In genomic region chr1:229341811-229342304, GRCh38 we compare ENCODE assay signal across 8 cellular contexts. TPM values are rescaled to one million over a fixed set of nuclear protein-coding genes. Genes with fewer than 3 reads are reported as not detected.
A peak's percentile ranks its signal among the peaks of the same experiment; 100 is the strongest.
DNase-seq lines count a peak whose midpoint lies in the region; ATAC-seq, FAIRE-seq and TF ChIP-seq lines count a peak whose summit lies in the region.

No MANE protein-coding gene starts in this region.

- H4K20me1 ChIP-seq in keratinocyte (ENCODE audit: control insufficient read depth, extremely low read depth, insufficient read depth, low read length): no peaks in the 10 kb centered on the region

- TF ChIP-seq POLR2A in A549 (IDR thresholded peaks at IDR 0.05; ENCODE audit: low read length) (no peak), erythroblast (IDR thresholded peaks at IDR 0.05; ENCODE audit: low read length) (no peak)

- H3K27ac ChIP-seq in A549: peak overlapping the region; percentile 88 to 93
- H3K27ac ChIP-seq in keratinocyte (ENCODE audit: control insufficient read depth, insufficient read depth, low read length): peak overlapping the region; percentile 66

- peaks cover 54% of the 10 kb centered on the region for H3K4me1 Mint-ChIP-seq in stimulated activated naive CD8-positive, alpha-beta T cell treated with anti-CD3 and anti-CD28 coated beads, Interleukin-15, amount 100 ng/mL, for 72 hours

- no peak for TF ChIP-seq RAD21 in A549 (conservative IDR thresholded peaks at IDR 0.05 in 1 of 2, IDR thresholded peaks at IDR 0.05 in 1 of 2)

- peaks cover 3% of the 10 kb centered on the region for H3K27me3 ChIP-seq in keratinocyte (ENCODE audit: control insufficient read depth, extremely low read depth, insufficient read depth, low read length)

- H3K9ac ChIP-seq in keratinocyte (ENCODE audit: control insufficient read depth, extremely low read depth, insufficient read depth, low read length): peak overlapping the region; percentile 80

- DNase-seq in A549 (ENCODE audit: low read depth in 1 of 2, low spot score in 1 of 2) (peak in 1 of 2 experiments; percentile 50), NCI-H2227 treated with DMSO at 0.1 percent for 48 hours (lab: John Stamatoyannopoulos, UW) (peak; percentile 37), astrocyte of the spinal cord (ENCODE audit: low read depth, low spot score) (peak; percentile 4), keratinocyte (ENCODE audit: low read depth, low spot score) (no peak), erythroblast (lab: John Stamatoyannopoulos, UW) (no peak)
- DNase-seq in stimulated activated naive CD8-positive, alpha-beta T cell treated with anti-CD3 and anti-CD28 coated beads, Interleukin-15, amount 100 ng/mL, for 72 hours: no peak

- H3K4me3 Mint-ChIP-seq in stimulated activated naive CD8-positive, alpha-beta T cell treated with anti-CD3 and anti-CD28 coated beads, Interleukin-15, amount 100 ng/mL, for 72 hours: peak overlapping the region; percentile 90 to 98

- peaks cover 25% of the 10 kb centered on the region for H3K27me3 Mint-ChIP-seq in stimulated activated naive CD8-positive, alpha-beta T cell treated with anti-CD3 and anti-CD28 coated beads, Interleukin-15, amount 100 ng/mL, for 72 hours

- H3K27ac Mint-ChIP-seq in stimulated activated naive CD8-positive, alpha-beta T cell treated with anti-CD3 and anti-CD28 coated beads, Interleukin-15, amount 100 ng/mL, for 72 hours: peak overlapping the region; percentile 85 to 90

- H2AFZ ChIP-seq in keratinocyte (ENCODE audit: control insufficient read depth, low read length): peak overlapping the region; percentile 92

- under 1% methylated on average over 19 of the region's 54 CpGs for WGBS in A549 (ENCODE audit: missing lambda C conversion rate)

- no peak for TF ChIP-seq CTCF in A549 (IDR thresholded peaks at IDR 0.05)
- TF ChIP-seq CTCF in astrocyte of the spinal cord (IDR thresholded peaks at IDR 0.05; ENCODE audit: low read depth, low read length): no peak
- no peak for TF ChIP-seq CTCF in keratinocyte (optimal IDR thresholded peaks at IDR 0.05 in 1 of 3, IDR thresholded peaks at IDR 0.05 in 1 of 3, conservative IDR thresholded peaks at IDR 0.05 in 1 of 3; ENCODE audit: extremely low read depth in 1 of 3, insufficient read depth in 2 of 3, low read length in 3 of 3)

- H3K9me3 Mint-ChIP-seq in stimulated activated naive CD8-positive, alpha-beta T cell treated with anti-CD3 and anti-CD28 coated beads, Interleukin-15, amount 100 ng/mL, for 72 hours: peaks cover 6 to 8% of the 10 kb centered on the region in 2 donors

- CTCF ChIA-PET in A549 (lab: Yijun Ruan, JAX): interaction anchor here (0.9 kb wide), 1 partner anchor 111 kb away, joined by 3 read pairs; no protein-coding TSS in a partner anchor

- H3K4me3 ChIP-seq in A549 (peak overlapping the region; percentile 91), astrocyte of the spinal cord (ENCODE audit: low read depth, low read length) (peak overlapping the region; percentile 64), keratinocyte (ENCODE audit: control insufficient read depth in 2 of 3, extremely low read depth in 1 of 3, insufficient read depth in 2 of 3, low read depth in 1 of 3, low read length in 3 of 3) (peak overlapping the region; percentile 81 to 93 (median 85))

- no peaks in the 10 kb centered on the region for H3K9me3 ChIP-seq in A549
- H3K9me3 ChIP-seq in keratinocyte (ENCODE audit: control insufficient read depth, low read depth, low read length): no peaks in the 10 kb centered on the region

- peaks cover 23% of the 10 kb centered on the region for H3K79me2 ChIP-seq in keratinocyte (ENCODE audit: control insufficient read depth, insufficient read depth, low read length)

- FAIRE-seq in A549 (lab: Jason Lieb, UNC): no peak
- no peak for FAIRE-seq in keratinocyte (lab: Jason Lieb, UNC)

- TF ChIP-seq EP300 in A549 (IDR thresholded peaks at IDR 0.05): no peak

- dilution Hi-C loops in keratinocyte (cut with MboI; ENCODE audit: extremely low pct_ligation_motif_present, low sequenced_read_pairs): loop anchor here (10.0 kb wide), 1 partner anchor 103 kb away; no protein-coding TSS in a partner anchor

- POLR2A ChIA-PET in A549 (lab: Yijun Ruan, JAX): no interaction called here

- H3K9me1 ChIP-seq in keratinocyte (ENCODE audit: control insufficient read depth, extremely low read depth, insufficient read depth, low read length): peaks cover 2% of the 10 kb centered on the region

- H3K4me2 ChIP-seq in A549: peak overlapping the region; percentile 86
- H3K4me2 ChIP-seq in keratinocyte (ENCODE audit: control insufficient read depth, extremely low read depth, insufficient read depth, low read depth, low read length): peak overlapping the region; percentile 90

- ATAC-seq in A549 (peak; percentile 57 to 70), GM18511 (IDR thresholded peaks at IDR 0.05; ENCODE audit: unreplicated experiment) (peak; percentile 34), HG02981 (IDR thresholded peaks at IDR 0.05; ENCODE audit: unreplicated experiment) (peak; percentile 28)
- ATAC-seq in stimulated activated naive CD8-positive, alpha-beta T cell treated with anti-CD3 and anti-CD28 coated beads, Interleukin-15, amount 100 ng/mL, for 72 hours: peak; percentile 59

- H3K4me1 ChIP-seq in A549 (0 out of 3 replicates have a peak, but pooled peaks cover 8% of the 10 kb centered on the region), keratinocyte (ENCODE audit: control insufficient read depth, extremely low read depth, insufficient read depth, low read length) (peaks cover 3% of the 10 kb centered on the region)

- no peaks in the 10 kb centered on the region for H3K36me3 ChIP-seq in keratinocyte (ENCODE audit: control insufficient read depth in 2 of 2, extremely low read depth in 1 of 2, insufficient read depth in 2 of 2, low read length in 2 of 2)

- in situ Hi-C loops in astrocyte of the spinal cord (cut with HindIII; ENCODE audit: low sequenced_read_pairs): loop anchor here (25.0 kb wide), 1 partner anchor 95 kb away; the partner anchor contains the start of gene ACTA1

TF ChIP-seq in A549, 52 proteins besides CTCF, POLR2A, EP300 and RAD21 (continues in another document):
- TF ChIP-seq MYC (IDR thresholded peaks at IDR 0.05; ENCODE audit: borderline replicate concordance, low read length) (no peak), CBX2 (IDR thresholded peaks at IDR 0.05; ENCODE audit: borderline replicate concordance, low read depth) (no peak), PHF8 (IDR thresholded peaks at IDR 0.05; ENCODE audit: borderline replicate concordance, low read depth) (no peak), EHMT2 (IDR thresholded peaks at IDR 0.05; ENCODE audit: low read depth) (no peak), EHF (CRISPR knock-in tag; IDR thresholded peaks at IDR 0.05) (no peak), PBX3 (IDR thresholded peaks at IDR 0.05) (no peak), ZFP36 (IDR thresholded peaks at IDR 0.05; ENCODE audit: borderline replicate concordance, partially characterized antibody) (no peak), NR3C1 (IDR thresholded peaks at IDR 0.05) (no peak), HOXB5 (CRISPR knock-in tag; IDR thresholded peaks at IDR 0.05) (no peak), POLR2AphosphoS2 (conservative IDR thresholded peaks at IDR 0.05; ENCODE audit: low read length) (no peak), REST (IDR thresholded peaks at IDR 0.05) (no peak), HDAC2 (IDR thresholded peaks at IDR 0.05) (no peak)

RNA-seq across cellular contexts. Expression of gene CCSAP, which starts 1.0 kb away (rescaled TPM):
- polyA plus RNA-seq in A549 (2011; rRNA removed) (7.2 and 9.1 TPM in 2 replicates), A549 (2017; fragmentation: RNase III; extraction: RNeasy Plus Mini Kit Qiagen cat#74134 plus additional on column Dnase treatment) (6.1 to 6.4 TPM (median 6.1 TPM) in 3 replicates), keratinocyte (3.2 to 6.5 TPM (median 4.3 TPM) in 3 replicates)
- 1.6 TPM in 2 replicates for polyA plus RNA-seq in A549 (2012; cell fraction: cytosol; rRNA removed)
- polyA plus RNA-seq in A549 (2012; cell fraction: nucleus; rRNA removed): 1.1 and 2.1 TPM in 2 replicates
- polyA minus RNA-seq in A549 (2011; rRNA and poly(A)+ RNA removed): 4.6 and 4.8 TPM in 2 replicates
- 19.2 TPM for polyA plus RNA-seq in keratinocyte (2011; ENCODE audit: low read depth)
- 3.1 and 5.3 TPM in 2 replicates for polyA plus RNA-seq in keratinocyte (2011; cell fraction: cytosol; rRNA removed)
- polyA plus RNA-seq in keratinocyte (2011; cell fraction: nucleus; rRNA removed): 4.2 and 5.6 TPM in 2 replicates
- polyA plus RNA-seq in keratinocyte (2012; ENCODE audit: low replicate concordance): 4.7 and 8.1 TPM in 2 replicates
- 1.7 to 5.6 TPM (median 2.2 TPM) in 3 replicates for polyA minus RNA-seq in keratinocyte
- 4.0 TPM for polyA minus RNA-seq in keratinocyte (2011; cell fraction: cytosol; rRNA and poly(A)+ RNA removed)
- polyA minus RNA-seq in keratinocyte (2011; cell fraction: nucleus; rRNA and poly(A)+ RNA removed): 3.1 and 4.7 TPM in 2 replicates

Comparison
In these comparisons a context has a peak if more than half of its experiments do, and no peak if none do; other contexts are left out.
1. DNase-seq: peak in NCI-H2227 treated with DMSO at 0.1 percent for 48 hours (single experiment) and astrocyte of the spinal cord (single experiment); none in keratinocyte (single experiment), stimulated activated naive CD8-positive, alpha-beta T cell treated with anti-CD3 and anti-CD28 coated beads, Interleukin-15, amount 100 ng/mL, for 72 hours (0 of 2) and erythroblast (0 of 2).
2. Peak in every context shown above with its lines, with median percentiles within 50 percentile points of each other: ATAC-seq and H3K4me3 ChIP-seq.